ENCODE assay signal across 23 cellular contexts in the genomic region with DNA sequence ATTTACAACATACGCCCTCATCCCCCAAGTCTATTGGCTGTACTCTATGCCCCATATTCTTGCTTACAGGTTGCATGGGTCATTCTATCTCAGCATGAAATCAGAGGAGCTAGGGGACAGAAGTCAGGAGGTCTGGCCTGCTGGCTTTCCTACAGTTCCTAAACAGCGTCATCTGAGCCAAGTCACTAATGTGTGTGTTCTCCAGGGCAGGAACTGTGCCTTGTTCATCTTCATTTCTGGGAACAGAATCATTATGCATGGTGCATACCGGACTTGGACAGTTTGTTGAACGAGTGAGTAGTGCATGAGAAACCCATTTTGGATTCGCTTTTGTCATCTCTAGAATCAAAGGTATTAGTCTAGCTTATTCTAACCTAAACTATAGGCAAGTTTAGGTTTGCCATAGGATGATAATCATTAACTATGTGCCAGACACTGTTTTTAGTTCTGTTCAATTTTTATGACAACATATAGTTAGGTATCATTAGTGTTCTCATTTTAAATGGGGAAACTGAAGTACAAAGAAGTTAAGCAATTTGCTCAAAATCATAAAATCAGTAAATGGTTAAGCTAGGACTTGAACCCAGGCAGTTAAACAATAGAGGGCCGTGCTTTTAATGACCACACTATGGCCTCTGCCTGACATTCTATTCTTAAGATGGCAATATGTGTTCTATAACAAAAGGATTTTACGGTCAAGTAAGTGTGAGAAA.
"Had no signal": no experiment of that assay in that cellular context is flagged by ENCODE, and none has a peak within 500 bp of the region (broad histone marks: within the 10 kb centered on the region; RNA-seq: fewer than 3 reads in every experiment).

No MANE protein-coding gene starts in this region.

- H3K4me1 Mint-ChIP-seq: activated naive CD8-positive, alpha-beta T cell treated with anti-CD3 and anti-CD28 coated beads, Interleukin-2, amount 10 ng/mL, durations not matched to agents 7 days and 5 days had no signal

- DNase-seq: activated CD4-positive, alpha-beta T cell treated with anti-CD3 and anti-CD28 coated beads for 1 hour; activated naive CD4-positive, alpha-beta T cell treated with Interleukin-2 at 50 U/mL for 16 hours; activated naive CD8-positive, alpha-beta T cell treated with anti-CD3 and anti-CD28 coated beads, Interleukin-2, amount 10 ng/mL, durations not matched to agents 7 days and 5 days; activated T-cell treated with anti-CD3 and anti-CD28 coated beads, Interleukin-2, amount 50 U/mL, for 48 hours; amniotic stem cell; cerebellar nuclear complex; glutamatergic neuron; hippocampal formation; kidney glomerular epithelial cell; left ventricle myocardium superior; natural killer cell; ovary; right cardiac atrium; stimulated activated CD4-positive, alpha-beta T cell treated with anti-CD3 and anti-CD28 coated beads, Interleukin-12 subunit alpha, Interleukin-12 subunit beta, amount 100 ng/mL, for 4 hours; stimulated activated CD4-positive, alpha-beta T cell treated with anti-CD3 and anti-CD28 coated beads, Interleukin-4, amount 100 ng/mL, for 4 hours; stimulated activated naive CD8-positive, alpha-beta T cell treated with anti-CD3 and anti-CD28 coated beads, Interleukin-15, Interleukin-2, amounts not matched to agents 100 U/mL and 50 U/mL, for 24 hours; substantia nigra; WERI-Rb-1 had no signal

- H3K36me3 ChIP-seq: breast epithelium, ovary, prostate gland, thyroid gland, WERI-Rb-1 had no signal

- H3K4me3 ChIP-seq: breast epithelium, ovary, prostate gland, thyroid gland had no signal

- H3K27me3 ChIP-seq: breast epithelium, ovary, thyroid gland had no signal

- H3K27ac Mint-ChIP-seq: activated naive CD8-positive, alpha-beta T cell treated with anti-CD3 and anti-CD28 coated beads, Interleukin-2, amount 10 ng/mL, durations not matched to agents 7 days and 5 days; mesothelial cell of epicardium; natural killer cell; T-helper 2 cell treated with Interferon-gamma antibody and Interleukin-4, amounts not matched to agents 5 μg/mL and 100 μg/mL, for 36 hours had no signal

- H3K9me3 ChIP-seq: breast epithelium, ovary, prostate gland, thyroid gland had no signal

- ATAC-seq: natural killer cell; stimulated activated naive CD8-positive, alpha-beta T cell treated with anti-CD3 and anti-CD28 coated beads, Interleukin-15, Interleukin-2, amounts not matched to agents 100 U/mL and 50 U/mL, for 24 hours had no signal

- H3K27ac ChIP-seq: breast epithelium, ovary, prostate gland, thyroid gland, WERI-Rb-1 had no signal

- H3K4me1 ChIP-seq: breast epithelium, prostate gland, thyroid gland had no signal

- H3K36me3 Mint-ChIP-seq: activated naive CD8-positive, alpha-beta T cell treated with anti-CD3 and anti-CD28 coated beads, Interleukin-2, amount 10 ng/mL, durations not matched to agents 7 days and 5 days; mesothelial cell of epicardium; natural killer cell had no signal

- H3K4me3 Mint-ChIP-seq: activated naive CD8-positive, alpha-beta T cell treated with anti-CD3 and anti-CD28 coated beads, Interleukin-2, amount 10 ng/mL, durations not matched to agents 7 days and 5 days; mesothelial cell of epicardium; natural killer cell; T-helper 2 cell treated with Interferon-gamma antibody and Interleukin-4, amounts not matched to agents 5 μg/mL and 100 μg/mL, for 36 hours had no signal

- H3K9me3 Mint-ChIP-seq: activated naive CD8-positive, alpha-beta T cell treated with anti-CD3 and anti-CD28 coated beads, Interleukin-2, amount 10 ng/mL, durations not matched to agents 7 days and 5 days; mesothelial cell of epicardium; natural killer cell; T-helper 2 cell treated with Interferon-gamma antibody and Interleukin-4, amounts not matched to agents 5 μg/mL and 100 μg/mL, for 36 hours had no signal
